1 cellular context compared by ENCODE assay signal in genomic region chr4:150572704-150573504, GRCh38.
A peak's percentile ranks its signal among the peaks of the same experiment; 100 is the strongest.
TF ChIP-seq lines count a peak whose summit lies in the region.

No MANE protein-coding gene starts in this region.

TF ChIP-seq in GM12878, 131 proteins besides CTCF, POLR2A, EP300 and RAD21 (continues in another document):
- peak; percentile 95 for TF ChIP-seq MTA2 (IDR thresholded peaks at IDR 0.05; ENCODE audit: low read depth)
- TF ChIP-seq ESRRA (IDR thresholded peaks at IDR 0.05; ENCODE audit: low read length): no peak
- TF ChIP-seq DPF2 (IDR thresholded peaks at IDR 0.05): peak; percentile 54; the same call in 1 of the 2 replicates
- TF ChIP-seq EZH2 (IDR thresholded peaks at IDR 0.05; ENCODE audit: borderline replicate concordance, control insufficient read depth, low read depth, low read length): no peak
- TF ChIP-seq POU2F2 (IDR thresholded peaks at IDR 0.05; ENCODE audit: borderline replicate concordance, low read depth, low read length): peak; percentile 33; the same call in 1 of the 3 replicates
- TF ChIP-seq CEBPZ (IDR thresholded peaks at IDR 0.05; ENCODE audit: low read depth, low read length): no peak
- 0 out of 2 replicates have a peak, but pooled peaks have one; percentile 38 for TF ChIP-seq WRNIP1 (IDR thresholded peaks at IDR 0.05; ENCODE audit: borderline replicate concordance, low read depth, low read length)
- 0 out of 2 replicates have a peak, but pooled peaks have one; percentile 46 for TF ChIP-seq GATAD2B (conservative IDR thresholded peaks at IDR 0.05; ENCODE audit: low read depth)
- TF ChIP-seq, protein P1, sequence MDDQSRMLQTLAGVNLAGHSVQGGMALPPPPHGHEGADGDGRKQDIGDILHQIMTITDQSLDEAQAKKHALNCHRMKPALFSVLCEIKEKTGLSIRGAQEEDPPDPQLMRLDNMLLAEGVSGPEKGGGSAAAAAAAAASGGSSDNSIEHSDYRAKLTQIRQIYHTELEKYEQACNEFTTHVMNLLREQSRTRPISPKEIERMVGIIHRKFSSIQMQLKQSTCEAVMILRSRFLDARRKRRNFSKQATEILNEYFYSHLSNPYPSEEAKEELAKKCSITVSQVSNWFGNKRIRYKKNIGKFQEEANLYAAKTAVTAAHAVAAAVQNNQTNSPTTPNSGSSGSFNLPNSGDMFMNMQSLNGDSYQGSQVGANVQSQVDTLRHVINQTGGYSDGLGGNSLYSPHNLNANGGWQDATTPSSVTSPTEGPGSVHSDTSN (IDR thresholded peaks at IDR 0.05; ENCODE audit: insufficient replicate concordance, low read depth, low read length): no peak
- peak in 1 of 2 experiments; percentile 20; a peak in 2 of 4 replicates for TF ChIP-seq BHLHE40 (IDR thresholded peaks at IDR 0.05; ENCODE audit: borderline replicate concordance in 1 of 2, low read depth in 2 of 2, low read length in 1 of 2)
- TF ChIP-seq NFYA (IDR thresholded peaks at IDR 0.05; ENCODE audit: borderline replicate concordance, low read depth, low read length): no peak
- TF ChIP-seq MEF2B (IDR thresholded peaks at IDR 0.05; ENCODE audit: partially characterized antibody, poor library complexity, severe bottlenecking): peak; percentile 57
- peak; percentile 78 for TF ChIP-seq MLLT1 (IDR thresholded peaks at IDR 0.05)
- no peak for TF ChIP-seq RBBP5 (conservative IDR thresholded peaks at IDR 0.05)
- TF ChIP-seq, protein P2, sequence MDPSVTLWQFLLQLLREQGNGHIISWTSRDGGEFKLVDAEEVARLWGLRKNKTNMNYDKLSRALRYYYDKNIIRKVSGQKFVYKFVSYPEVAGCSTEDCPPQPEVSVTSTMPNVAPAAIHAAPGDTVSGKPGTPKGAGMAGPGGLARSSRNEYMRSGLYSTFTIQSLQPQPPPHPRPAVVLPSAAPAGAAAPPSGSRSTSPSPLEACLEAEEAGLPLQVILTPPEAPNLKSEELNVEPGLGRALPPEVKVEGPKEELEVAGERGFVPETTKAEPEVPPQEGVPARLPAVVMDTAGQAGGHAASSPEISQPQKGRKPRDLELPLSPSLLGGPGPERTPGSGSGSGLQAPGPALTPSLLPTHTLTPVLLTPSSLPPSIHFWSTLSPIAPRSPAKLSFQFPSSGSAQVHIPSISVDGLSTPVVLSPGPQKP (IDR thresholded peaks at IDR 0.05; ENCODE audit: low read depth, low read length): no peak
- no peak for TF ChIP-seq E2F8 (IDR thresholded peaks at IDR 0.05; ENCODE audit: low read depth, partially characterized antibody)
- TF ChIP-seq NR2F1 (conservative IDR thresholded peaks at IDR 0.05): peak; percentile 78
- no peak for TF ChIP-seq BRCA1 (IDR thresholded peaks at IDR 0.05; ENCODE audit: low read depth, low read length)
- peak in 1 of 2 experiments; percentile 7; a peak in 1 of 4 replicates for TF ChIP-seq IKZF2 (IDR thresholded peaks at IDR 0.05)
- no peak for TF ChIP-seq CREB1 (IDR thresholded peaks at IDR 0.05; ENCODE audit: low read depth)
- no peak for TF ChIP-seq TCF3 (IDR thresholded peaks at IDR 0.05; ENCODE audit: borderline replicate concordance, insufficient read depth, low read depth, low read length)
- TF ChIP-seq ATF7 (IDR thresholded peaks at IDR 0.05; ENCODE audit: low read depth): no peak; the same call in 1 of the 2 replicates
- no peak for TF ChIP-seq USF1 (IDR thresholded peaks at IDR 0.05; ENCODE audit: borderline replicate concordance, extremely low read length, insufficient read depth, low read depth, low read length)
- no peak for TF ChIP-seq CHD2 (IDR thresholded peaks at IDR 0.05; ENCODE audit: borderline replicate concordance, low read depth, low read length)
- peak; percentile 78 for TF ChIP-seq PKNOX1 (IDR thresholded peaks at IDR 0.05)
- TF ChIP-seq KAT2A (conservative IDR thresholded peaks at IDR 0.05; ENCODE audit: control insufficient read depth, low read depth, low read length): no peak
- TF ChIP-seq, protein P3, sequence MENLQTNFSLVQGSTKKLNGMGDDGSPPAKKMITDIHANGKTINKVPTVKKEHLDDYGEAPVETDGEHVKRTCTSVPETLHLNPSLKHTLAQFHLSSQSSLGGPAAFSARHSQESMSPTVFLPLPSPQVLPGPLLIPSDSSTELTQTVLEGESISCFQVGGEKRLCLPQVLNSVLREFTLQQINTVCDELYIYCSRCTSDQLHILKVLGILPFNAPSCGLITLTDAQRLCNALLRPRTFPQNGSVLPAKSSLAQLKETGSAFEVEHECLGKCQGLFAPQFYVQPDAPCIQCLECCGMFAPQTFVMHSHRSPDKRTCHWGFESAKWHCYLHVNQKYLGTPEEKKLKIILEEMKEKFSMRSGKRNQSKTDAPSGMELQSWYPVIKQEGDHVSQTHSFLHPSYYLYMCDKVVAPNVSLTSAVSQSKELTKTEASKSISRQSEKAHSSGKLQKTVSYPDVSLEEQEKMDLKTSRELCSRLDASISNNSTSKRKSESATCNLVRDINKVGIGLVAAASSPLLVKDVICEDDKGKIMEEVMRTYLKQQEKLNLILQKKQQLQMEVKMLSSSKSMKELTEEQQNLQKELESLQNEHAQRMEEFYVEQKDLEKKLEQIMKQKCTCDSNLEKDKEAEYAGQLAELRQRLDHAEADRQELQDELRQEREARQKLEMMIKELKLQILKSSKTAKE (IDR thresholded peaks at IDR 0.05; ENCODE audit: low read depth, poor library complexity, severe bottlenecking): peak; percentile 38
- TF ChIP-seq BCL11A (IDR thresholded peaks at IDR 0.05; ENCODE audit: low read depth, low read length): peak; percentile 17; the same call in 1 of the 2 replicates
- no peak for TF ChIP-seq RCOR1 (conservative IDR thresholded peaks at IDR 0.05; ENCODE audit: low read depth, low read length)
- TF ChIP-seq TCF7 (IDR thresholded peaks at IDR 0.05; ENCODE audit: borderline replicate concordance): no peak
- no peak for TF ChIP-seq MEF2A (IDR thresholded peaks at IDR 0.05; ENCODE audit: insufficient read depth, low read depth, low read length)
- TF ChIP-seq RB1 (IDR thresholded peaks at IDR 0.05; ENCODE audit: borderline replicate concordance): no peak
- no peak for TF ChIP-seq EGR1 (IDR thresholded peaks at IDR 0.05; ENCODE audit: borderline replicate concordance in 1 of 2, low read depth in 2 of 2, low read length in 2 of 2)
- TF ChIP-seq, protein P4, sequence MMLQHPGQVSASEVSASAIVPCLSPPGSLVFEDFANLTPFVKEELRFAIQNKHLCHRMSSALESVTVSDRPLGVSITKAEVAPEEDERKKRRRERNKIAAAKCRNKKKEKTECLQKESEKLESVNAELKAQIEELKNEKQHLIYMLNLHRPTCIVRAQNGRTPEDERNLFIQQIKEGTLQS (IDR thresholded peaks at IDR 0.05; ENCODE audit: borderline replicate concordance, extremely low read depth, low read depth, low read length): no peak
- TF ChIP-seq HDGF (IDR thresholded peaks at IDR 0.05): 0 out of 2 replicates have a peak, but pooled peaks have one; percentile 44
- no peak for TF ChIP-seq SMARCA5 (IDR thresholded peaks at IDR 0.05)
- TF ChIP-seq PAX8 (IDR thresholded peaks at IDR 0.05): no peak
- TF ChIP-seq, protein P5, sequence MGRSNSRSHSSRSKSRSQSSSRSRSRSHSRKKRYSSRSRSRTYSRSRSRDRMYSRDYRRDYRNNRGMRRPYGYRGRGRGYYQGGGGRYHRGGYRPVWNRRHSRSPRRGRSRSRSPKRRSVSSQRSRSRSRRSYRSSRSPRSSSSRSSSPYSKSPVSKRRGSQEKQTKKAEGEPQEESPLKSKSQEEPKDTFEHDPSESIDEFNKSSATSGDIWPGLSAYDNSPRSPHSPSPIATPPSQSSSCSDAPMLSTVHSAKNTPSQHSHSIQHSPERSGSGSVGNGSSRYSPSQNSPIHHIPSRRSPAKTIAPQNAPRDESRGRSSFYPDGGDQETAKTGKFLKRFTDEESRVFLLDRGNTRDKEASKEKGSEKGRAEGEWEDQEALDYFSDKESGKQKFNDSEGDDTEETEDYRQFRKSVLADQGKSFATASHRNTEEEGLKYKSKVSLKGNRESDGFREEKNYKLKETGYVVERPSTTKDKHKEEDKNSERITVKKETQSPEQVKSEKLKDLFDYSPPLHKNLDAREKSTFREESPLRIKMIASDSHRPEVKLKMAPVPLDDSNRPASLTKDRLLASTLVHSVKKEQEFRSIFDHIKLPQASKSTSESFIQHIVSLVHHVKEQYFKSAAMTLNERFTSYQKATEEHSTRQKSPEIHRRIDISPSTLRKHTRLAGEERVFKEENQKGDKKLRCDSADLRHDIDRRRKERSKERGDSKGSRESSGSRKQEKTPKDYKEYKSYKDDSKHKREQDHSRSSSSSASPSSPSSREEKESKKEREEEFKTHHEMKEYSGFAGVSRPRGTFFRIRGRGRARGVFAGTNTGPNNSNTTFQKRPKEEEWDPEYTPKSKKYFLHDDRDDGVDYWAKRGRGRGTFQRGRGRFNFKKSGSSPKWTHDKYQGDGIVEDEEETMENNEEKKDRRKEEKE (IDR thresholded peaks at IDR 0.05): no peak
- no peak for TF ChIP-seq ZBED1 (IDR thresholded peaks at IDR 0.05; ENCODE audit: borderline replicate concordance)
- TF ChIP-seq, protein P6, sequence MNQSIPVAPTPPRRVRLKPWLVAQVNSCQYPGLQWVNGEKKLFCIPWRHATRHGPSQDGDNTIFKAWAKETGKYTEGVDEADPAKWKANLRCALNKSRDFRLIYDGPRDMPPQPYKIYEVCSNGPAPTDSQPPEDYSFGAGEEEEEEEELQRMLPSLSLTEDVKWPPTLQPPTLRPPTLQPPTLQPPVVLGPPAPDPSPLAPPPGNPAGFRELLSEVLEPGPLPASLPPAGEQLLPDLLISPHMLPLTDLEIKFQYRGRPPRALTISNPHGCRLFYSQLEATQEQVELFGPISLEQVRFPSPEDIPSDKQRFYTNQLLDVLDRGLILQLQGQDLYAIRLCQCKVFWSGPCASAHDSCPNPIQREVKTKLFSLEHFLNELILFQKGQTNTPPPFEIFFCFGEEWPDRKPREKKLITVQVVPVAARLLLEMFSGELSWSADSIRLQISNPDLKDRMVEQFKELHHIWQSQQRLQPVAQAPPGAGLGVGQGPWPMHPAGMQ (IDR thresholded peaks at IDR 0.05; ENCODE audit: borderline replicate concordance): no peak
- peak; percentile 59; the same call in 1 of the 2 replicates for TF ChIP-seq RAD51 (IDR thresholded peaks at IDR 0.05)
- no peak for TF ChIP-seq CEBPB (IDR thresholded peaks at IDR 0.05; ENCODE audit: borderline replicate concordance in 1 of 2, low read depth in 2 of 2, low read length in 2 of 2)
- no peak for TF ChIP-seq GABPA (IDR thresholded peaks at IDR 0.05; ENCODE audit: low read depth)
